Comparison of ENCODE assay signal across 14 cellular contexts in genomic region chr5:56673171-56673570, GRCh38.
DNase-seq lines count a peak whose midpoint lies in the region; ATAC-seq and TF ChIP-seq lines count a peak whose summit lies in the region.
"Had no signal": no experiment of that assay in that cellular context is flagged by ENCODE, and none has a peak within 500 bp of the region (broad histone marks: within the 10 kb centered on the region; RNA-seq: fewer than 3 reads in every experiment).

No MANE protein-coding gene starts in this region.

- POLR2A ChIA-PET in activated B cell treated with CpG ODN at 0.5 μM for 24 hours (lab: Charles Lee): interaction anchor here (1.0 to 3.2 kb wide), 2 partner anchors 13 to 73 kb away, joined by 4 to 11 read pairs; no protein-coding TSS in a partner anchor

- TF ChIP-seq CTCF in activated B cell treated with CpG ODN at 0.5 μM for 24 hours (IDR thresholded peaks at IDR 0.05): no peak

- H3K27me3 Mint-ChIP-seq in activated B cell treated with CpG ODN at 0.5 μM for 24 hours: no peaks in the 10 kb centered on the region
- H3K27me3 Mint-ChIP-seq: activated CD8-positive, alpha-beta T cell treated with anti-CD3 and anti-CD28 coated beads for 36 hours; stimulated activated naive CD8-positive, alpha-beta T cell treated with anti-CD3 and anti-CD28 coated beads, Interleukin-15, amount 100 ng/mL, for 72 hours had no signal

- H3K9me3 Mint-ChIP-seq in activated B cell treated with CpG ODN at 0.5 μM for 24 hours: peaks cover 2% of the 10 kb centered on the region
- H3K9me3 Mint-ChIP-seq: activated CD8-positive, alpha-beta T cell treated with anti-CD3 and anti-CD28 coated beads for 36 hours; activated T-helper 2 cell treated with anti-CD3 and anti-CD28 coated beads, Interferon-gamma antibody, Interleukin-2, Interleukin-4, amounts not matched to agents 10 μg/mL and 5 μg/mL and 100 μg/mL, durations not matched to agents 14 hours and 24 hours and 36 hours; CD8-positive, alpha-beta memory T cell had no signal

- intact Hi-C loops in activated B cell treated with CpG ODN at 0.5 μM for 24 hours (cut with micrococcal nuclease): loop anchor here (5.0 kb wide), 2 partner anchors 34 to 346 kb away; no protein-coding TSS in a partner anchor
- intact Hi-C loops in sciatic nerve (cut with DNase I): no loop called here

- DNase-seq in GF-D8 (lab: John Stamatoyannopoulos, UW) (peak; percentile 68), NOMO-1 (lab: John Stamatoyannopoulos, UW; ENCODE audit: unreplicated experiment in 2 of 2) (peak; percentile 53 to 87), activated B cell treated with CpG ODN at 0.5 μM for 24 hours (no peak), sciatic nerve (ENCODE audit: low spot score) (no peak), SHP77 treated with DMSO at 0.1 percent for 48 hours (lab: John Stamatoyannopoulos, UW) (no peak)
- DNase-seq: activated CD8-positive, alpha-beta T cell treated with anti-CD3 and anti-CD28 coated beads for 36 hours; CD8-positive, alpha-beta memory T cell; NCI-H1694; NCI-H510A treated with DMSO at 0.1 percent for 48 hours; small intestine; stimulated activated naive CD8-positive, alpha-beta T cell treated with anti-CD3 and anti-CD28 coated beads, Interleukin-15, amount 100 ng/mL, for 72 hours had no signal

- H3K4me3 Mint-ChIP-seq in activated B cell treated with CpG ODN at 0.5 μM for 24 hours: no peak overlapping the region
- H3K4me3 Mint-ChIP-seq: activated CD8-positive, alpha-beta T cell treated with anti-CD3 and anti-CD28 coated beads for 36 hours; CD8-positive, alpha-beta memory T cell; stimulated activated naive CD8-positive, alpha-beta T cell treated with anti-CD3 and anti-CD28 coated beads, Interleukin-15, amount 100 ng/mL, for 72 hours had no signal

- ATAC-seq in activated B cell treated with CpG ODN at 0.5 μM for 24 hours (ENCODE audit: low read depth) (no peak), sciatic nerve (peak; percentile 63), HG03135 (IDR thresholded peaks at IDR 0.05; ENCODE audit: unreplicated experiment) (no peak), GM18520 (IDR thresholded peaks at IDR 0.05; ENCODE audit: unreplicated experiment) (no peak)
- ATAC-seq: activated CD8-positive, alpha-beta T cell treated with anti-CD3 and anti-CD28 coated beads for 36 hours; stimulated activated naive CD8-positive, alpha-beta T cell treated with anti-CD3 and anti-CD28 coated beads, Interleukin-15, amount 100 ng/mL, for 72 hours had no signal

- peak overlapping the region; percentile 73 for H3K27ac Mint-ChIP-seq in activated B cell treated with CpG ODN at 0.5 μM for 24 hours
- H3K27ac Mint-ChIP-seq: activated CD8-positive, alpha-beta T cell treated with anti-CD3 and anti-CD28 coated beads for 36 hours; activated T-helper 2 cell treated with anti-CD3 and anti-CD28 coated beads, Interferon-gamma antibody, Interleukin-2, Interleukin-4, amounts not matched to agents 10 μg/mL and 5 μg/mL and 100 μg/mL, durations not matched to agents 14 hours and 24 hours and 36 hours; stimulated activated naive CD8-positive, alpha-beta T cell treated with anti-CD3 and anti-CD28 coated beads, Interleukin-15, amount 100 ng/mL, for 72 hours had no signal

- no peaks in the 10 kb centered on the region for H3K36me3 Mint-ChIP-seq in activated B cell treated with CpG ODN at 0.5 μM for 24 hours (ENCODE audit: low read depth)

- peaks cover 74% of the 10 kb centered on the region for H3K4me1 Mint-ChIP-seq in activated B cell treated with CpG ODN at 0.5 μM for 24 hours

- CTCF ChIA-PET in activated B cell treated with CpG ODN at 0.5 μM for 24 hours (lab: Charles Lee): interaction anchor here (1.2 to 1.3 kb wide), 2 partner anchors 167 to 402 kb away, joined by 4 read pairs; no protein-coding TSS in a partner anchor

Comparison
In these comparisons a context has a peak if more than half of its experiments do, and no peak if none do; other contexts are left out.
1. DNase-seq: peak in GF-D8 (single experiment) and NOMO-1 (2 of 2); none in activated B cell treated with CpG ODN at 0.5 μM for 24 hours (single experiment), sciatic nerve (single experiment) and SHP77 treated with DMSO at 0.1 percent for 48 hours (single experiment).